Comparison of ENCODE assay signal across 10 cellular contexts in the genomic region with DNA sequence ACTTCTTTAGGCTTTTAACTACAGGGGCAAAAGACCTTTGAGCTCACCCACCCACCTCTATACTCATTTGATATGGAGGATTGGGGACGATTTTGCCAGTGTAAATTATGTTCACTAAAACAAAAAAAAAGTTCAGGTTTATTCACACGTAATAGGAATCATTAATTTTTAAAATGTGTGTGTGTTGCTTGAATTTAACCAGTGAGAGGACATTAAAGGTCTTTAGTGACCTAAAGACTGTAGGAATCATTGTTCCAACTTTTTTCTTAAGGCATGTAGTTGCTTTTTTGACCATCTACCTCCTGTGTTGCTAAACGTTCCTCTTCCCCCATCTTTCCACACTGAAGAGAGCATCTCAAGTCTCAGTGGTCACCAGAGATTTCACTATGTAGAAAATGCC. TPM values are rescaled to one million over a fixed set of nuclear protein-coding genes. Genes with fewer than 3 reads are reported as not detected.
DNase-seq lines count a peak whose midpoint lies in the region; ATAC-seq and TF ChIP-seq lines count a peak whose summit lies in the region.
"Had no signal": no experiment of that assay in that cellular context is flagged by ENCODE, and none has a peak within 500 bp of the region (broad histone marks: within the 10 kb centered on the region; RNA-seq: fewer than 3 reads in every experiment).

No MANE protein-coding gene starts in this region.

- H3K4me1 Mint-ChIP-seq in progenitor cell of endocrine pancreas (ENCODE audit: low read depth): peaks cover 16% of the 10 kb centered on the region

- no peak for DNase-seq in GM12865 (ENCODE audit: low read depth)
- no peak for DNase-seq in SJCRH30
- no peak for DNase-seq in epithelial cell of esophagus (ENCODE audit: low read depth)
- no peak for DNase-seq in progenitor cell of endocrine pancreas (ENCODE audit: low spot score, unreplicated experiment)
- DNase-seq in D341Med (ENCODE audit: low spot score): no peak
- DNase-seq in NCI-H2227 (lab: John Stamatoyannopoulos, UW; ENCODE audit: unreplicated experiment): no peak
- DNase-seq: stimulated activated CD4-positive, alpha-beta T cell treated with anti-CD3 and anti-CD28 coated beads, Interleukin-4, amount 100 ng/mL, for 1 hour; T1000 had no signal

- H3K27me3 Mint-ChIP-seq in progenitor cell of endocrine pancreas: no peaks in the 10 kb centered on the region

- H3K27ac ChIP-seq in SJCRH30: no peak overlapping the region

- H3K4me3 ChIP-seq in GM12865 (ENCODE audit: low read depth, low read length) (peak overlapping the region; percentile 78), SJCRH30 (peak overlapping the region; percentile 82), epithelial cell of esophagus (ENCODE audit: low read length) (peak overlapping the region; percentile 89)

- peak overlapping the region; percentile 71 for H3K27ac Mint-ChIP-seq in progenitor cell of endocrine pancreas

- no peak for TF ChIP-seq CTCF in GM12865 (IDR thresholded peaks at IDR 0.05; ENCODE audit: insufficient read depth, low read depth, low read length, missing control alignments)
- no peak for TF ChIP-seq CTCF in epithelial cell of esophagus (IDR thresholded peaks at IDR 0.05; ENCODE audit: insufficient read depth, low read depth, low read length, missing control alignments)
- TF ChIP-seq CTCF in progenitor cell of endocrine pancreas (IDR thresholded peaks at IDR 0.05; ENCODE audit: unreplicated experiment): no peak

- no peaks in the 10 kb centered on the region for H3K27me3 ChIP-seq in SJCRH30

- H3K9me3 ChIP-seq in SJCRH30 (replicated peaks): no peaks in the 10 kb centered on the region

- H3K4me3 Mint-ChIP-seq in progenitor cell of endocrine pancreas (ENCODE audit: low read depth): peak overlapping the region; percentile 98

- H3K36me3 Mint-ChIP-seq in progenitor cell of endocrine pancreas (ENCODE audit: insufficient read depth): peaks cover 16% of the 10 kb centered on the region

- no peaks in the 10 kb centered on the region for H3K4me1 ChIP-seq in SJCRH30

- no peaks in the 10 kb centered on the region for H3K9me3 Mint-ChIP-seq in progenitor cell of endocrine pancreas (ENCODE audit: low read depth)

- peaks cover 43% of the 10 kb centered on the region for H3K36me3 ChIP-seq in SJCRH30

- no peak for ATAC-seq in GM19467 (IDR thresholded peaks at IDR 0.05; ENCODE audit: unreplicated experiment)
- no peak for ATAC-seq in GM21515 (IDR thresholded peaks at IDR 0.05; ENCODE audit: unreplicated experiment)

RNA-seq across cellular contexts. Expression of a gene that starts 1.1 kb away (rescaled TPM):
- total RNA-seq in SJCRH30 (2014; rRNA removed; shearing (Covaris generic)): 369 and 396 TPM in 2 replicates
- 129 and 132 TPM in 2 replicates for total RNA-seq in progenitor cell of endocrine pancreas

RNA-seq across cellular contexts. Expression of a gene that starts 24.6 kb away (rescaled TPM):
- 0.24 and 0.38 TPM in 2 replicates for total RNA-seq in SJCRH30 (2014; rRNA removed; shearing (Covaris generic))
- 3.1 and 3.9 TPM in 2 replicates for total RNA-seq in progenitor cell of endocrine pancreas

RNA-seq across cellular contexts. Expression of a gene that starts 31.1 kb away (rescaled TPM):
- not detected in 2 replicates for total RNA-seq in SJCRH30 (2014; rRNA removed; shearing (Covaris generic))
- 0.16 and 0.36 TPM in 2 replicates for total RNA-seq in progenitor cell of endocrine pancreas

RNA-seq across cellular contexts. Expression of a gene that starts 37.2 kb away (rescaled TPM):
- total RNA-seq in SJCRH30 (2014; rRNA removed; shearing (Covaris generic)): 0.18 and 0.43 TPM in 2 replicates
- total RNA-seq in progenitor cell of endocrine pancreas: 2.4 and 3.7 TPM in 2 replicates

RNA-seq across cellular contexts. Expression of a gene that starts 37.3 kb away (rescaled TPM):
- 14.5 and 17.0 TPM in 2 replicates for total RNA-seq in SJCRH30 (2014; rRNA removed; shearing (Covaris generic))
- total RNA-seq in progenitor cell of endocrine pancreas: 52.3 and 52.8 TPM in 2 replicates
